Comparison of ENCODE assay signal across 10 cellular contexts in the genomic region with DNA sequence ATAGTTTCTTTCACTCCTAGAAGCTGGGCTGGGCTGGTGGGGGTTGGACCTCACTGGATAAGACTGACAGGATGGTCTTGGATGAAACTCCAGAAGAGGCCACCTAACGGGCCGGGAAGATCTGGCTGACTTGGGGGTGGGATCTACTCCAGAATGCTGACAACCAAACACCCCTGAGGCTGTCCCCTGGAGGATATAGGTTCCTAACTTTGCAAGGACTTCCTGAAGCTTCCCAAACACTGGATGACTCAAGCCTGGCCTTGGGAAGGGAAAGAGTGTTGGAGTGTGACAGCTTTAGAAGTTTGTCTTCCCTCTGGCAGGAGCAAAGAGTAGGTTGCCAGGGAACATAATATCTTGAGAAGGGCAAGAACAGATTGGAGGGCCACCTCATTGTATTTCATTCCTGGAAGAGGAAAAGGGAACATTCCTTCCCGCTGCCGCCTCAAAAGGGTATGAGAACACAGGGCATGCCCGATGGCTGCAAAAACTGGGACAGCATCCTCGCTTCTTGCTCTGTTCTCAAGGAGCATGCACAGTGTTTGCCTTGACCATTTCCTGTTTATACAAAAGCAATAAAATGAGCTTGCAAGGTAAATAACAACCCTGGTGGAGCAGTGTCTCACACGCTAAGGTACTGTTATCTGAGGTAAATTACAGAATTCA. TPM values are rescaled to one million over a fixed set of nuclear protein-coding genes. Genes with fewer than 3 reads are reported as not detected.
DNase-seq lines count a peak whose midpoint lies in the region; ATAC-seq and TF ChIP-seq lines count a peak whose summit lies in the region.
"Had no signal": no experiment of that assay in that cellular context is flagged by ENCODE, and none has a peak within 500 bp of the region (broad histone marks: within the 10 kb centered on the region; RNA-seq: fewer than 3 reads in every experiment).

No MANE protein-coding gene starts in this region.

- no peak for ATAC-seq in HG02973 (IDR thresholded peaks at IDR 0.05; ENCODE audit: unreplicated experiment)

- TF ChIP-seq POLR2A in adrenal gland (IDR thresholded peaks at IDR 0.05) (peak in 1 of 2 donors; percentile 38), prostate gland (IDR thresholded peaks at IDR 0.05) (no peak)

- H3K9me3 ChIP-seq in adrenal gland (replicated peaks in 1 of 3) (no peaks in the 10 kb centered on the region), left ventricle myocardium inferior (replicated peaks) (no peaks in the 10 kb centered on the region), prostate gland (no peaks in the 10 kb centered on the region)

- H3K4me1 Mint-ChIP-seq in progenitor cell of endocrine pancreas (ENCODE audit: low read depth), result peaks cover 6% of the 10 kb centered on the region

- H3K4me1 ChIP-seq in adrenal gland (replicated peaks in 1 of 2) (peaks cover 24 to 27% of the 10 kb centered on the region in 2 donors), left ventricle myocardium inferior (peaks cover 12% of the 10 kb centered on the region), prostate gland (replicated peaks) (peaks cover 7% of the 10 kb centered on the region)

- H3K27ac ChIP-seq in adrenal gland, result peak overlapping the region; percentile 70 to 83 (median 75)
- H3K27ac ChIP-seq in left ventricle myocardium inferior (replicated peaks), result peak overlapping the region; percentile 47
- peak overlapping the region; percentile 64 to 69 for H3K27ac ChIP-seq in prostate gland

- no peaks in the 10 kb centered on the region for H3K27me3 Mint-ChIP-seq in progenitor cell of endocrine pancreas

- DNase-seq in H7, result peak; percentile 41
- DNase-seq in adrenal gland, result peak in 6 of 7 donors; percentile 62 to 79 (median 75)
- no peak for DNase-seq in left ventricle myocardium inferior
- peak; percentile 59 for DNase-seq in prostate gland (ENCODE audit: low spot score)
- DNase-seq in effector CD8-positive, alpha-beta T cell (lab: John Stamatoyannopoulos, UW), result no peak
- no peak for DNase-seq in progenitor cell of endocrine pancreas (ENCODE audit: low spot score, unreplicated experiment)
- no peak for DNase-seq in NCI-H510A (lab: John Stamatoyannopoulos, UW)
- DNase-seq: Karpas-422, trophoblast cell had no signal

- no peak overlapping the region for H3K4me3 ChIP-seq in H7 (ENCODE audit: insufficient read depth, low read depth, low read length)
- no peak overlapping the region for H3K4me3 ChIP-seq in adrenal gland
- no peak overlapping the region for H3K4me3 ChIP-seq in left ventricle myocardium inferior
- no peak overlapping the region for H3K4me3 ChIP-seq in prostate gland

- no peaks in the 10 kb centered on the region for H3K36me3 Mint-ChIP-seq in progenitor cell of endocrine pancreas (ENCODE audit: insufficient read depth)

- H3K27ac Mint-ChIP-seq in progenitor cell of endocrine pancreas, result no peak overlapping the region

- TF ChIP-seq CTCF in adrenal gland (IDR thresholded peaks at IDR 0.05), result no peak
- no peak for TF ChIP-seq CTCF in left ventricle myocardium inferior (IDR thresholded peaks at IDR 0.05; ENCODE audit: borderline replicate concordance)
- TF ChIP-seq CTCF in prostate gland (IDR thresholded peaks at IDR 0.05), result no peak
- TF ChIP-seq CTCF in progenitor cell of endocrine pancreas (IDR thresholded peaks at IDR 0.05; ENCODE audit: unreplicated experiment), result no peak

- WGBS in adrenal gland, 4 donors, result 10 to 30% (median 25%) methylated on average over 7 of the region's 7 CpGs
- 12% methylated on average over 7 of the region's 7 CpGs for whole genome bisulfite sequencing in prostate gland

- no peaks in the 10 kb centered on the region for H3K36me3 ChIP-seq in H7 (replicated peaks; ENCODE audit: control insufficient read depth, insufficient read depth, low read length)
- no peaks in the 10 kb centered on the region for H3K36me3 ChIP-seq in adrenal gland (replicated peaks in 1 of 2)
- no peaks in the 10 kb centered on the region for H3K36me3 ChIP-seq in left ventricle myocardium inferior
- H3K36me3 ChIP-seq in prostate gland, result no peaks in the 10 kb centered on the region

- H3K27me3 ChIP-seq in H7 (ENCODE audit: control insufficient read depth, insufficient read depth, low read length), result no peaks in the 10 kb centered on the region
- no peaks in the 10 kb centered on the region for H3K27me3 ChIP-seq in adrenal gland
- no peaks in the 10 kb centered on the region for H3K27me3 ChIP-seq in left ventricle myocardium inferior (ENCODE audit: low read depth)
- no peaks in the 10 kb centered on the region for H3K27me3 ChIP-seq in prostate gland (replicated peaks; ENCODE audit: insufficient read depth)

- intact Hi-C loops in adrenal gland (cut with DNase I), result no loop called here
- intact Hi-C loops in left ventricle myocardium inferior (cut with micrococcal nuclease), result no loop called here
- intact Hi-C loops in prostate gland (cut with DNase I), result no loop called here

- no peak overlapping the region for H3K4me3 Mint-ChIP-seq in progenitor cell of endocrine pancreas (ENCODE audit: low read depth)

- H3K9me3 Mint-ChIP-seq in progenitor cell of endocrine pancreas (ENCODE audit: low read depth), result no peaks in the 10 kb centered on the region

RNA-seq across cellular contexts. Expression of a gene that starts 6.8 kb away (rescaled TPM):
- total RNA-seq in H7 (2014; rRNA removed; shearing (Covaris generic)), result 78.4 and 103 TPM in 2 replicates
- 100 to 1,000 TPM; 153 to 763 (median 380) TPM for total RNA-seq in adrenal gland
- polyA plus RNA-seq in adrenal gland, result 1,000 to 10,000 TPM in 1 of 3 donors, 100 to 1,000 TPM in 2; 247 to 1,039 (median 489) TPM
- total RNA-seq in left ventricle myocardium inferior, result 69.0 TPM
- total RNA-seq in prostate gland, result 10 to 100 TPM; 48.8 to 71.3 TPM
- 104 and 108 TPM in 2 replicates for total RNA-seq in progenitor cell of endocrine pancreas

RNA-seq across cellular contexts. Expression of a gene that starts 31.9 kb away (rescaled TPM):
- 15.6 and 16.2 TPM in 2 replicates for total RNA-seq in H7 (2014; rRNA removed; shearing (Covaris generic))
- 10 to 100 TPM; 14.8 to 38.0 (median 27.7) TPM for total RNA-seq in adrenal gland
- polyA plus RNA-seq in adrenal gland, result 10 to 100 TPM; 11.1 to 50.1 (median 12.4) TPM
- 25.0 TPM for total RNA-seq in left ventricle myocardium inferior
- 10 to 100 TPM; 21.9 to 33.1 TPM for total RNA-seq in prostate gland
- total RNA-seq in progenitor cell of endocrine pancreas, result 41.4 and 46.6 TPM in 2 replicates

Comparison
In these comparisons a context has a peak if more than half of its experiments do, and no peak if none do; other contexts are left out.
1. DNase-seq: peak in H7 (single experiment), adrenal gland (6 of 7) and prostate gland (single experiment); none in left ventricle myocardium inferior (single experiment), effector CD8-positive, alpha-beta T cell (single experiment), progenitor cell of endocrine pancreas (single experiment) and NCI-H510A (single experiment).
2. Peak in every context shown above with its lines, with median percentiles within 50 percentile points of each other: H3K27ac ChIP-seq.